ENCODE assay signal across 12 cellular contexts in genomic region chr10:74084955-74085354, GRCh38.
A peak's percentile ranks its signal among the peaks of the same experiment; 100 is the strongest.
DNase-seq lines count a peak whose midpoint lies in the region; ATAC-seq and TF ChIP-seq lines count a peak whose summit lies in the region.
"Had no signal": no experiment of that assay in that cellular context is flagged by ENCODE, and none has a peak within 500 bp of the region (broad histone marks: within the 10 kb centered on the region; RNA-seq: fewer than 3 reads in every experiment).

No MANE protein-coding gene starts in this region.

- BruUV-seq in Calu3 (replicated peaks; lab: Mats Ljungman, UMichigan): no TSS peak

- CTCF ChIA-PET in activated CD4-positive, alpha-beta memory T cell treated with anti-CD3 and anti-CD28 coated beads, Interleukin-2, amount 10 ng/mL, durations not matched to agents 7 days and 5 days (lab: Charles Lee): no interaction called here
- CTCF ChIA-PET in activated CD4-positive, alpha-beta memory T cell treated with anti-CD3 and anti-CD28 coated beads for 36 hours (lab: Charles Lee): no interaction called here
- CTCF ChIA-PET in Calu3 (lab: Charles Lee): no interaction called here

- ATAC-seq in GM21619 (IDR thresholded peaks at IDR 0.05; ENCODE audit: unreplicated experiment) (peak; percentile 82), HG03442 (IDR thresholded peaks at IDR 0.05; ENCODE audit: unreplicated experiment) (peak; percentile 74)
- peak; percentile 77 for ATAC-seq in stimulated activated memory B cell treated with anti-CD40 and anti-IgM and Interleukin-4, amounts not matched to agents 10 μg/mL and 1 μg/mL and 100 μg/mL, for 72 hours

- peaks cover 31% of the 10 kb centered on the region for H3K4me1 Mint-ChIP-seq in activated CD4-positive, alpha-beta memory T cell treated with anti-CD3 and anti-CD28 coated beads, Interleukin-2, amount 10 ng/mL, durations not matched to agents 7 days and 5 days
- peaks cover 21% of the 10 kb centered on the region for H3K4me1 Mint-ChIP-seq in activated CD4-positive, alpha-beta memory T cell treated with anti-CD3 and anti-CD28 coated beads for 36 hours (ENCODE audit: low read depth)
- H3K4me1 Mint-ChIP-seq in stimulated activated memory B cell treated with anti-CD40 and anti-IgM and Interleukin-4, amounts not matched to agents 10 μg/mL and 1 μg/mL and 100 μg/mL, for 72 hours: peaks cover 21% of the 10 kb centered on the region
- H3K4me1 Mint-ChIP-seq in Calu3 (ENCODE audit: low read depth, unreplicated experiment): peaks cover 26% of the 10 kb centered on the region

- TF ChIP-seq CTCF in Calu3 (IDR thresholded peaks at IDR 0.05; ENCODE audit: unreplicated experiment): no peak

- H3K9me3 Mint-ChIP-seq in activated CD4-positive, alpha-beta memory T cell treated with anti-CD3 and anti-CD28 coated beads, Interleukin-2, amount 10 ng/mL, durations not matched to agents 7 days and 5 days: no peaks in the 10 kb centered on the region
- H3K9me3 Mint-ChIP-seq in activated CD4-positive, alpha-beta memory T cell treated with anti-CD3 and anti-CD28 coated beads for 36 hours: no peaks in the 10 kb centered on the region
- H3K9me3 Mint-ChIP-seq in stimulated activated memory B cell treated with anti-CD40 and anti-IgM and Interleukin-4, amounts not matched to agents 10 μg/mL and 1 μg/mL and 100 μg/mL, for 72 hours: no peaks in the 10 kb centered on the region
- H3K9me3 Mint-ChIP-seq in Calu3 (ENCODE audit: low read depth, unreplicated experiment): no peaks in the 10 kb centered on the region
- H3K9me3 Mint-ChIP-seq: central memory CD8-positive, alpha-beta T cell; nephron progenitor cell; T-helper 1 cell treated with Interleukin-12 subunit alpha and Interleukin-12 subunit beta and Interleukin-4 antibody, amounts not matched to agents 30 μg/mL and 1 μg/mL, for 36 hours had no signal

- H3K27ac Mint-ChIP-seq in activated CD4-positive, alpha-beta memory T cell treated with anti-CD3 and anti-CD28 coated beads, Interleukin-2, amount 10 ng/mL, durations not matched to agents 7 days and 5 days: peak overlapping the region; percentile 74
- H3K27ac Mint-ChIP-seq in activated CD4-positive, alpha-beta memory T cell treated with anti-CD3 and anti-CD28 coated beads for 36 hours: no peak overlapping the region
- peak overlapping the region; percentile 70 for H3K27ac Mint-ChIP-seq in stimulated activated memory B cell treated with anti-CD40 and anti-IgM and Interleukin-4, amounts not matched to agents 10 μg/mL and 1 μg/mL and 100 μg/mL, for 72 hours
- no peak overlapping the region for H3K27ac Mint-ChIP-seq in Calu3 (ENCODE audit: unreplicated experiment)
- H3K27ac Mint-ChIP-seq: nephron progenitor cell; T-helper 1 cell treated with Interleukin-12 subunit alpha and Interleukin-12 subunit beta and Interleukin-4 antibody, amounts not matched to agents 30 μg/mL and 1 μg/mL, for 36 hours had no signal

- no peaks in the 10 kb centered on the region for H3K27me3 Mint-ChIP-seq in activated CD4-positive, alpha-beta memory T cell treated with anti-CD3 and anti-CD28 coated beads, Interleukin-2, amount 10 ng/mL, durations not matched to agents 7 days and 5 days
- no peaks in the 10 kb centered on the region for H3K27me3 Mint-ChIP-seq in activated CD4-positive, alpha-beta memory T cell treated with anti-CD3 and anti-CD28 coated beads for 36 hours
- H3K27me3 Mint-ChIP-seq in stimulated activated memory B cell treated with anti-CD40 and anti-IgM and Interleukin-4, amounts not matched to agents 10 μg/mL and 1 μg/mL and 100 μg/mL, for 72 hours: no peaks in the 10 kb centered on the region
- H3K27me3 Mint-ChIP-seq in Calu3 (ENCODE audit: unreplicated experiment): no peaks in the 10 kb centered on the region
- H3K27me3 Mint-ChIP-seq: central memory CD8-positive, alpha-beta T cell had no signal

- POLR2A ChIA-PET in activated CD4-positive, alpha-beta memory T cell treated with anti-CD3 and anti-CD28 coated beads, Interleukin-2, amount 10 ng/mL, durations not matched to agents 7 days and 5 days (lab: Charles Lee): no interaction called here
- POLR2A ChIA-PET in activated CD4-positive, alpha-beta memory T cell treated with anti-CD3 and anti-CD28 coated beads for 36 hours (lab: Charles Lee): no interaction called here

- peaks cover 44% of the 10 kb centered on the region for H3K36me3 Mint-ChIP-seq in activated CD4-positive, alpha-beta memory T cell treated with anti-CD3 and anti-CD28 coated beads, Interleukin-2, amount 10 ng/mL, durations not matched to agents 7 days and 5 days (ENCODE audit: low read depth)
- H3K36me3 Mint-ChIP-seq in activated CD4-positive, alpha-beta memory T cell treated with anti-CD3 and anti-CD28 coated beads for 36 hours: peaks cover 6% of the 10 kb centered on the region
- H3K36me3 Mint-ChIP-seq in stimulated activated memory B cell treated with anti-CD40 and anti-IgM and Interleukin-4, amounts not matched to agents 10 μg/mL and 1 μg/mL and 100 μg/mL, for 72 hours: peaks cover 35% of the 10 kb centered on the region
- peaks cover 53% of the 10 kb centered on the region for H3K36me3 Mint-ChIP-seq in Calu3 (ENCODE audit: insufficient read depth, unreplicated experiment)

- intact Hi-C loops in activated CD4-positive, alpha-beta memory T cell treated with anti-CD3 and anti-CD28 coated beads for 36 hours (cut with micrococcal nuclease): no loop called here
- intact Hi-C loops in Calu3 (cut with micrococcal nuclease; ENCODE audit: unreplicated experiment): no loop called here

- no peak for DNase-seq in activated CD4-positive, alpha-beta memory T cell treated with anti-CD3 and anti-CD28 coated beads, Interleukin-2, amount 10 ng/mL, durations not matched to agents 7 days and 5 days
- DNase-seq in activated CD4-positive, alpha-beta memory T cell treated with anti-CD3 and anti-CD28 coated beads for 36 hours: no peak
- DNase-seq in NAMALWA (ENCODE audit: low spot score): no peak
- no peak for DNase-seq in Calu3
- no peak for DNase-seq in DMS53 treated with DMSO at 0.1 percent for 48 hours (lab: John Stamatoyannopoulos, UW; ENCODE audit: unreplicated experiment)
- DNase-seq: NCI-H2107, nephron progenitor cell had no signal

- peak overlapping the region; percentile 30 for H3K4me3 Mint-ChIP-seq in activated CD4-positive, alpha-beta memory T cell treated with anti-CD3 and anti-CD28 coated beads, Interleukin-2, amount 10 ng/mL, durations not matched to agents 7 days and 5 days
- H3K4me3 Mint-ChIP-seq in activated CD4-positive, alpha-beta memory T cell treated with anti-CD3 and anti-CD28 coated beads for 36 hours: no peak overlapping the region
- H3K4me3 Mint-ChIP-seq in stimulated activated memory B cell treated with anti-CD40 and anti-IgM and Interleukin-4, amounts not matched to agents 10 μg/mL and 1 μg/mL and 100 μg/mL, for 72 hours: no peak overlapping the region
- no peak overlapping the region for H3K4me3 Mint-ChIP-seq in Calu3 (ENCODE audit: low read depth, unreplicated experiment)
- H3K4me3 Mint-ChIP-seq: central memory CD8-positive, alpha-beta T cell; nephron progenitor cell; T-helper 1 cell treated with Interleukin-12 subunit alpha and Interleukin-12 subunit beta and Interleukin-4 antibody, amounts not matched to agents 30 μg/mL and 1 μg/mL, for 36 hours had no signal

Comparison
In these comparisons a context has a peak if more than half of its experiments do, and no peak if none do; other contexts are left out.
1. H3K27ac Mint-ChIP-seq: peak in activated CD4-positive, alpha-beta memory T cell treated with anti-CD3 and anti-CD28 coated beads, Interleukin-2, amount 10 ng/mL, durations not matched to agents 7 days and 5 days (single experiment) and stimulated activated memory B cell treated with anti-CD40 and anti-IgM and Interleukin-4, amounts not matched to agents 10 μg/mL and 1 μg/mL and 100 μg/mL, for 72 hours (single experiment); none in activated CD4-positive, alpha-beta memory T cell treated with anti-CD3 and anti-CD28 coated beads for 36 hours (single experiment) and Calu3 (single experiment).
2. Peak in every context shown above with its lines, with median percentiles within 50 percentile points of each other: ATAC-seq.